Comparison of ENCODE assay signal across 1 cellular context in the genomic region with DNA sequence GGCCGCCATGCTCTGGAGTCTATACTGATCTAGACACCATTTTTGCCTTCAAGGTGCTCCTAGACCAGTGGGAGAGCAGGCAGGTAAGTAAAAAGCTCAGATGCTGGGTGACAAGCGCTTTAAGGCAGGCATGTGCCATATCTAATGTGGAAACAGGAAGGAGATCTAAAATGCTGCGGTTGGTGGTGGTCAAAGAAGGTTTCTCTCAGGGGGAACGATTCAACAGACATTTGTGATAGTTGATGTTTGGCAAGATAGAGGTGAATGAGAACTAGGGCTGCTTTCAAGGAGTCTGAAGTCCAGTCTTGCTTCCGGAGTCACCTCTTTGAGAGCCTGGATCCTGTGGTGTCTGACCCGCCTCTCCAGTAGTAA.
TF ChIP-seq lines count a peak whose summit lies in the region.

No MANE protein-coding gene starts in this region.

TF ChIP-seq in IMR-90, 13 proteins besides CTCF, POLR2A, EP300 and RAD21 (continued from another document):
- TF ChIP-seq USF2 (IDR thresholded peaks at IDR 0.05; ENCODE audit: low read depth, low read length) (no peak), NFE2L2 (IDR thresholded peaks at IDR 0.05; ENCODE audit: low read depth, low read length) (no peak), MAZ (IDR thresholded peaks at IDR 0.05; ENCODE audit: borderline replicate concordance, low read depth, low read length) (no peak), RFX5 (IDR thresholded peaks at IDR 0.05; ENCODE audit: low read depth, low read length) (no peak), CEBPB (IDR thresholded peaks at IDR 0.05; ENCODE audit: low read depth, low read length) (no peak), BHLHE40 (IDR thresholded peaks at IDR 0.05; ENCODE audit: low read depth, low read length) (no peak), RCOR1 (IDR thresholded peaks at IDR 0.05; ENCODE audit: insufficient replicate concordance, low read length) (no peak), FOS (IDR thresholded peaks at IDR 0.05; ENCODE audit: low read depth, low read length) (no peak), CHD1 (IDR thresholded peaks at IDR 0.05; ENCODE audit: low read depth, low read length) (no peak), MAFK (IDR thresholded peaks at IDR 0.05; ENCODE audit: low read depth, low read length) (no peak), SMC3 (IDR thresholded peaks at IDR 0.05; ENCODE audit: low read depth, low read length) (no peak)
- TF ChIP-seq, protein P1, sequence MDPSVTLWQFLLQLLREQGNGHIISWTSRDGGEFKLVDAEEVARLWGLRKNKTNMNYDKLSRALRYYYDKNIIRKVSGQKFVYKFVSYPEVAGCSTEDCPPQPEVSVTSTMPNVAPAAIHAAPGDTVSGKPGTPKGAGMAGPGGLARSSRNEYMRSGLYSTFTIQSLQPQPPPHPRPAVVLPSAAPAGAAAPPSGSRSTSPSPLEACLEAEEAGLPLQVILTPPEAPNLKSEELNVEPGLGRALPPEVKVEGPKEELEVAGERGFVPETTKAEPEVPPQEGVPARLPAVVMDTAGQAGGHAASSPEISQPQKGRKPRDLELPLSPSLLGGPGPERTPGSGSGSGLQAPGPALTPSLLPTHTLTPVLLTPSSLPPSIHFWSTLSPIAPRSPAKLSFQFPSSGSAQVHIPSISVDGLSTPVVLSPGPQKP (IDR thresholded peaks at IDR 0.05; ENCODE audit: borderline replicate concordance, low read depth, low read length): no peak
